1 cellular context compared by ENCODE assay signal in the genomic region with DNA sequence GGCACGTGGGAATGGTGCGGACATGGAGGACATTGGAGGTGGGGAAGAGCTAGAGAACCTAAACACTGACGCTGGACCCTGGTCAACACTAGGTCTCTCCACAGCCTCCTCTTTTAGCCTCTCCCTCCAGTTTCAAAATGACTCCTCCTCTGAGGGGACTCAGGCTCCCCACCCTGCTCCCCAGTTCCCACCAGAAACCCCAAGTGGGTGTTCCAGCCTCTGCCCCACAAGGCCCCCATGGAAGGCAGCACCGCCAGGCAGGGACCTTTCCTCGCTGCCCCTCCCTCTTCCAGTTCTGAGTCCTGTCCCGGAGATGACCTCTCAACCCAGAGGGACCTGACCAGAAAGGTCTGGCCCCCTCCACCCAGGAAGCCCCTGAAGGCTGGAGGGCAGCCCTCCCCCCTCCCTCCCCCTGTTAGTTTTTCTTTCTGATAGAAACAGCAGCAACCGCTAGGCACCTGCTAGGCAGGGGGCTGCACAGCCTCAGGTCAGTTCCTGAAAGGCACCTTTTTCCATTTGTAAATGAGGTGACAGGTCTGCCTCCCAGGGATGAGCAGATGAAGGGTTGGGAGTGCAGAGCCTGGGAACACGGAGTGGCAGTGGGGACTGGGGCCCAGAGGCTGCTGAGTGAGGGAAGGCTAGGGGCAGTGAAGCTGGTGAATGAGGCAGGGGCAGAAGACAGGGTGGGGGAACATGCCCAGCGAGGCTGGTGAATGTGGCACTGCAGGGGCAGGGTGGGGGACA.
TF ChIP-seq lines count a peak whose summit lies in the region.

No MANE protein-coding gene starts in this region.

TF ChIP-seq in GM12878, 131 proteins besides CTCF, POLR2A, EP300 and RAD21:
- TF ChIP-seq IRF4 (IDR thresholded peaks at IDR 0.05; ENCODE audit: low read depth, low read length) = 0 out of 2 replicates have a peak, but pooled peaks have one; percentile 64
- TF ChIP-seq EED (IDR thresholded peaks at IDR 0.05; ENCODE audit: low read depth) = peak; percentile 63; the same call in 1 of the 2 replicates
- peak in 1 of 2 experiments; percentile 23; a peak in 1 of 3 replicates for TF ChIP-seq EGR1 (IDR thresholded peaks at IDR 0.05; ENCODE audit: borderline replicate concordance in 1 of 2, low read depth in 2 of 2, low read length in 2 of 2)
- TF ChIP-seq ZNF24 (IDR thresholded peaks at IDR 0.05) = no peak
- TF ChIP-seq ETV6 (conservative IDR thresholded peaks at IDR 0.05 in 1 of 2, IDR thresholded peaks at IDR 0.05 in 1 of 2; ENCODE audit: borderline replicate concordance in 1 of 2, low read depth in 1 of 2) = 0 out of 4 replicates have a peak, but pooled peaks of 1 of the 2 experiments have one; percentile 33
- TF ChIP-seq SMAD1 (IDR thresholded peaks at IDR 0.05; ENCODE audit: low read depth, partially characterized antibody) = no peak
- TF ChIP-seq NFYA (IDR thresholded peaks at IDR 0.05; ENCODE audit: borderline replicate concordance, low read depth, low read length) = no peak
- TF ChIP-seq ZNF622 (IDR thresholded peaks at IDR 0.05) = no peak
- peak; percentile 69 for TF ChIP-seq NR2F1 (conservative IDR thresholded peaks at IDR 0.05)
- peak; percentile 59; the same call in 1 of the 2 replicates for TF ChIP-seq IKZF1 (conservative IDR thresholded peaks at IDR 0.05)
- TF ChIP-seq DPF2 (IDR thresholded peaks at IDR 0.05) = peak; percentile 47; the same call in 1 of the 2 replicates
- TF ChIP-seq FOXK2 (IDR thresholded peaks at IDR 0.05) = no peak
- TF ChIP-seq, protein P1, sequence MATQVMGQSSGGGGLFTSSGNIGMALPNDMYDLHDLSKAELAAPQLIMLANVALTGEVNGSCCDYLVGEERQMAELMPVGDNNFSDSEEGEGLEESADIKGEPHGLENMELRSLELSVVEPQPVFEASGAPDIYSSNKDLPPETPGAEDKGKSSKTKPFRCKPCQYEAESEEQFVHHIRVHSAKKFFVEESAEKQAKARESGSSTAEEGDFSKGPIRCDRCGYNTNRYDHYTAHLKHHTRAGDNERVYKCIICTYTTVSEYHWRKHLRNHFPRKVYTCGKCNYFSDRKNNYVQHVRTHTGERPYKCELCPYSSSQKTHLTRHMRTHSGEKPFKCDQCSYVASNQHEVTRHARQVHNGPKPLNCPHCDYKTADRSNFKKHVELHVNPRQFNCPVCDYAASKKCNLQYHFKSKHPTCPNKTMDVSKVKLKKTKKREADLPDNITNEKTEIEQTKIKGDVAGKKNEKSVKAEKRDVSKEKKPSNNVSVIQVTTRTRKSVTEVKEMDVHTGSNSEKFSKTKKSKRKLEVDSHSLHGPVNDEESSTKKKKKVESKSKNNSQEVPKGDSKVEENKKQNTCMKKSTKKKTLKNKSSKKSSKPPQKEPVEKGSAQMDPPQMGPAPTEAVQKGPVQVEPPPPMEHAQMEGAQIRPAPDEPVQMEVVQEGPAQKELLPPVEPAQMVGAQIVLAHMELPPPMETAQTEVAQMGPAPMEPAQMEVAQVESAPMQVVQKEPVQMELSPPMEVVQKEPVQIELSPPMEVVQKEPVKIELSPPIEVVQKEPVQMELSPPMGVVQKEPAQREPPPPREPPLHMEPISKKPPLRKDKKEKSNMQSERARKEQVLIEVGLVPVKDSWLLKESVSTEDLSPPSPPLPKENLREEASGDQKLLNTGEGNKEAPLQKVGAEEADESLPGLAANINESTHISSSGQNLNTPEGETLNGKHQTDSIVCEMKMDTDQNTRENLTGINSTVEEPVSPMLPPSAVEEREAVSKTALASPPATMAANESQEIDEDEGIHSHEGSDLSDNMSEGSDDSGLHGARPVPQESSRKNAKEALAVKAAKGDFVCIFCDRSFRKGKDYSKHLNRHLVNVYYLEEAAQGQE (IDR thresholded peaks at IDR 0.05; ENCODE audit: low read depth, low read length) = no peak
- TF ChIP-seq BHLHE40 (IDR thresholded peaks at IDR 0.05; ENCODE audit: borderline replicate concordance in 1 of 2, low read depth in 2 of 2, low read length in 1 of 2) = 0 out of 4 replicates have a peak, but pooled peaks of 1 of the 2 experiments have one; percentile 5
- TF ChIP-seq, protein P2, sequence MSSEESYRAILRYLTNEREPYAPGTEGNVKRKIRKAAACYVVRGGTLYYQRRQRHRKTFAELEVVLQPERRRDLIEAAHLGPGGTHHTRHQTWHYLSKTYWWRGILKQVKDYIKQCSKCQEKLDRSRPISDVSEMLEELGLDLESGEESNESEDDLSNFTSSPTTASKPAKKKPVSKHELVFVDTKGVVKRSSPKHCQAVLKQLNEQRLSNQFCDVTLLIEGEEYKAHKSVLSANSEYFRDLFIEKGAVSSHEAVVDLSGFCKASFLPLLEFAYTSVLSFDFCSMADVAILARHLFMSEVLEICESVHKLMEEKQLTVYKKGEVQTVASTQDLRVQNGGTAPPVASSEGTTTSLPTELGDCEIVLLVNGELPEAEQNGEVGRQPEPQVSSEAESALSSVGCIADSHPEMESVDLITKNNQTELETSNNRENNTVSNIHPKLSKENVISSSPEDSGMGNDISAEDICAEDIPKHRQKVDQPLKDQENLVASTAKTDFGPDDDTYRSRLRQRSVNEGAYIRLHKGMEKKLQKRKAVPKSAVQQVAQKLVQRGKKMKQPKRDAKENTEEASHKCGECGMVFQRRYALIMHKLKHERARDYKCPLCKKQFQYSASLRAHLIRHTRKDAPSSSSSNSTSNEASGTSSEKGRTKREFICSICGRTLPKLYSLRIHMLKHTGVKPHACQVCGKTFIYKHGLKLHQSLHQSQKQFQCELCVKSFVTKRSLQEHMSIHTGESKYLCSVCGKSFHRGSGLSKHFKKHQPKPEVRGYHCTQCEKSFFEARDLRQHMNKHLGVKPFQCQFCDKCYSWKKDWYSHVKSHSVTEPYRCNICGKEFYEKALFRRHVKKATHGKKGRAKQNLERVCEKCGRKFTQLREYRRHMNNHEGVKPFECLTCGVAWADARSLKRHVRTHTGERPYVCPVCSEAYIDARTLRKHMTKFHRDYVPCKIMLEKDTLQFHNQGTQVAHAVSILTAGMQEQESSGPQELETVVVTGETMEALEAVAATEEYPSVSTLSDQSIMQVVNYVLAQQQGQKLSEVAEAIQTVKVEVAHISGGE (CRISPR knock-in tag; IDR thresholded peaks at IDR 0.05) = no peak
- no peak for TF ChIP-seq LARP7 (IDR thresholded peaks at IDR 0.05)
- peak; percentile 43; the same call in 1 of the 2 replicates for TF ChIP-seq JUNB (IDR thresholded peaks at IDR 0.05)
